2 cellular contexts compared by ENCODE assay signal in the genomic region with DNA sequence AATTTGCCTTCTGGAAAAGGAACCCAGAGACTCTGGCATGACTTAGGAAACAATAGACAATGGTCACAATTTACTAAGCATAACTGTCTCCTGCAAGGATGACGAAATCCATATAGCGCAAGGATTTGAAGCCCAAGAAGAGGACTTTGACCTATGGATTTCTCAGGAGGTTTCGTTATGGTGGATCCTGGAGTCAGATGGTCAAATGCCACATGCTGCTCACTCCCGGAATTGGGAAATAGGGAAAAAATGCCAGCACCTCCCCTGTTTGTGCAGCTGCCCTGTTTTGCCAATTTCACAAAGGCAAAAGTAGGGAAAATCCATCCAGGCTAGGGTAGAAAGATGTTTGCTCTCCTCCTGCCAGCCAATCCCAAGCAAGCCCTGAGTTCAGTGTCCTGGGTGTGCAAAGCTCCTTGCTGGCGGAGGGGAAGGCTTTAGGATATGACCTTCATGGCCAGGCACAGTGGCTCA.
TF ChIP-seq lines count a peak whose summit lies in the region.

No MANE protein-coding gene starts in this region.

TF ChIP-seq in A549, 52 proteins besides CTCF, POLR2A, EP300 and RAD21 (continued from another document):
- TF ChIP-seq FOSL2 (IDR thresholded peaks at IDR 0.05) (no peak), FOSL2 (CRISPR knock-in tag; IDR thresholded peaks at IDR 0.05) (no peak), FOSB (CRISPR knock-in tag; IDR thresholded peaks at IDR 0.05) (no peak), ZSCAN20 (CRISPR knock-in tag; IDR thresholded peaks at IDR 0.05) (no peak), HEYL (CRISPR knock-in tag; IDR thresholded peaks at IDR 0.05) (no peak), CEBPB (IDR thresholded peaks at IDR 0.05) (peak; percentile 74 to 75; a peak in 3 of 4 replicates), JUN (IDR thresholded peaks at IDR 0.05) (peak in 1 of 2 experiments; percentile 48; a peak in 2 of 5 replicates)
- TF ChIP-seq, protein P1, sequence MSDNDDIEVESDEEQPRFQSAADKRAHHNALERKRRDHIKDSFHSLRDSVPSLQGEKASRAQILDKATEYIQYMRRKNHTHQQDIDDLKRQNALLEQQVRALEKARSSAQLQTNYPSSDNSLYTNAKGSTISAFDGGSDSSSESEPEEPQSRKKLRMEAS (IDR thresholded peaks at IDR 0.05) = 0 out of 2 replicates have a peak, but pooled peaks have one; percentile 25
TF ChIP-seq in A549: peak in this region for 3.

TF ChIP-seq in liver, 16 proteins besides CTCF, POLR2A, EP300 and RAD21 (continued from another document):
- TF ChIP-seq, protein P2, sequence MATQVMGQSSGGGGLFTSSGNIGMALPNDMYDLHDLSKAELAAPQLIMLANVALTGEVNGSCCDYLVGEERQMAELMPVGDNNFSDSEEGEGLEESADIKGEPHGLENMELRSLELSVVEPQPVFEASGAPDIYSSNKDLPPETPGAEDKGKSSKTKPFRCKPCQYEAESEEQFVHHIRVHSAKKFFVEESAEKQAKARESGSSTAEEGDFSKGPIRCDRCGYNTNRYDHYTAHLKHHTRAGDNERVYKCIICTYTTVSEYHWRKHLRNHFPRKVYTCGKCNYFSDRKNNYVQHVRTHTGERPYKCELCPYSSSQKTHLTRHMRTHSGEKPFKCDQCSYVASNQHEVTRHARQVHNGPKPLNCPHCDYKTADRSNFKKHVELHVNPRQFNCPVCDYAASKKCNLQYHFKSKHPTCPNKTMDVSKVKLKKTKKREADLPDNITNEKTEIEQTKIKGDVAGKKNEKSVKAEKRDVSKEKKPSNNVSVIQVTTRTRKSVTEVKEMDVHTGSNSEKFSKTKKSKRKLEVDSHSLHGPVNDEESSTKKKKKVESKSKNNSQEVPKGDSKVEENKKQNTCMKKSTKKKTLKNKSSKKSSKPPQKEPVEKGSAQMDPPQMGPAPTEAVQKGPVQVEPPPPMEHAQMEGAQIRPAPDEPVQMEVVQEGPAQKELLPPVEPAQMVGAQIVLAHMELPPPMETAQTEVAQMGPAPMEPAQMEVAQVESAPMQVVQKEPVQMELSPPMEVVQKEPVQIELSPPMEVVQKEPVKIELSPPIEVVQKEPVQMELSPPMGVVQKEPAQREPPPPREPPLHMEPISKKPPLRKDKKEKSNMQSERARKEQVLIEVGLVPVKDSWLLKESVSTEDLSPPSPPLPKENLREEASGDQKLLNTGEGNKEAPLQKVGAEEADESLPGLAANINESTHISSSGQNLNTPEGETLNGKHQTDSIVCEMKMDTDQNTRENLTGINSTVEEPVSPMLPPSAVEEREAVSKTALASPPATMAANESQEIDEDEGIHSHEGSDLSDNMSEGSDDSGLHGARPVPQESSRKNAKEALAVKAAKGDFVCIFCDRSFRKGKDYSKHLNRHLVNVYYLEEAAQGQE (IDR thresholded peaks at IDR 0.05) = peak; percentile 72
- TF ChIP-seq FOXA2 (IDR thresholded peaks at IDR 0.05) = peak; percentile 57
- TF ChIP-seq, protein P1 (IDR thresholded peaks at IDR 0.05) = peak; percentile 88
- peak; percentile 84 for TF ChIP-seq HNF4G (IDR thresholded peaks at IDR 0.05)
- no peak for TF ChIP-seq NR2F2 (IDR thresholded peaks at IDR 0.05)
- TF ChIP-seq GABPA (IDR thresholded peaks at IDR 0.05 in 1 of 2, conservative IDR thresholded peaks at IDR 0.05 in 1 of 2) = peak in 1 of 2 donors; percentile 56
